In the genomic region with DNA sequence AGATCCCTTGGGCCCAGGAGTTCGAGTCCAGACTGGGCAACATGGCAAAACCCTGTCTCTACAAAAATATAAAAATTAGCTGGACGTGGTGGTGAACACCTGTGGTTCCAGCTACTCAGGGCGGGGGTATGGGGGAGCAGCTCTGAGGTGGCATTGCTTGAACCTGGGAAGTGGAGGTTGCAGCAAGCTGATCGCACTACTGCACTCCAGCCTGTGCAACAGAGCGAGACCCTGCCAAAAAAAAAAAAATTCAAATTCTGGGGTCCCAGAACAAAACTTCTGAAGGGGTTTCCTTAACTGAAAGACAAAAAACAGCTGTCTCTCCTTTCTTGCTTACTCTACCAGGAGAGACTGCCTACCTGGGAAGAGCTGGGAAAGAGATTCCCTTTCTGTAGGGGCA, we compare ENCODE assay signal across 12 cellular contexts. TPM values are rescaled to one million over a fixed set of nuclear protein-coding genes. Genes with fewer than 3 reads are reported as not detected.
DNase-seq lines count a peak whose midpoint lies in the region; ATAC-seq and TF ChIP-seq lines count a peak whose summit lies in the region.
"Had no signal": no experiment of that assay in that cellular context is flagged by ENCODE, and none has a peak within 500 bp of the region (broad histone marks: within the 10 kb centered on the region; RNA-seq: fewer than 3 reads in every experiment).

No MANE protein-coding gene starts in this region.

- intact Hi-C loops in activated CD4-positive, alpha-beta T cell treated with anti-CD3 and anti-CD28 coated beads for 36 hours (cut with DNase I, micrococcal nuclease) = no loop called here

- H3K27me3 ChIP-seq in ACC112 (ENCODE audit: insufficient read depth, low read length) (no peaks in the 10 kb centered on the region), OCI-LY1 (ENCODE audit: insufficient read depth, low read length) (no peaks in the 10 kb centered on the region), gastroesophageal sphincter (no peaks in the 10 kb centered on the region), trophoblast cell (ENCODE audit: insufficient read depth, low read length) (no peaks in the 10 kb centered on the region)
- H3K27me3 ChIP-seq in CD8-positive, alpha-beta memory T cell (ENCODE audit: insufficient read depth, low read length, poor library complexity, severe bottlenecking) = no peaks in the 10 kb centered on the region

- H3K4me1 ChIP-seq in ACC112 (ENCODE audit: control insufficient read depth, insufficient read depth, low read length, unreplicated experiment) (peaks cover 72% of the 10 kb centered on the region), OCI-LY1 (ENCODE audit: insufficient read depth, low read length, severe bottlenecking) (peaks cover 82% of the 10 kb centered on the region), gastroesophageal sphincter (peaks cover 0 to 72% (median 21%) of the 10 kb centered on the region in 3 donors), trophoblast cell (ENCODE audit: control insufficient read depth in 1 of 2, insufficient read depth in 2 of 2, low read length in 2 of 2) (peaks cover 3 to 12% of the 10 kb centered on the region in 2 experiments)
- no peaks in the 10 kb centered on the region for H3K4me1 ChIP-seq in CD8-positive, alpha-beta memory T cell (ENCODE audit: insufficient read depth, low read length)

- no peak for TF ChIP-seq POLR2A in gastroesophageal sphincter (IDR thresholded peaks at IDR 0.05)

- H3K4ac ChIP-seq in trophoblast cell (ENCODE audit: low read depth, low read length) = peak overlapping the region; percentile 27

- DNase-seq in trophoblast cell (no peak), dedifferentiated amniotic fluid mesenchymal stem cell (ENCODE audit: extremely low spot score) (no peak), GOT3 (lab: John Stamatoyannopoulos, UW) (no peak)
- DNase-seq in activated CD4-positive, alpha-beta T cell treated with anti-CD3 and anti-CD28 coated beads for 36 hours = no peak
- no peak for DNase-seq in CD8-positive, alpha-beta memory T cell
- DNase-seq: NCI-H1092 treated with DMSO at 0.1 percent for 48 hours, NCI-H2227 treated with DMSO at 0.1 percent for 48 hours had no signal

- H3K9me3 ChIP-seq in OCI-LY1 (ENCODE audit: low read length) (no peaks in the 10 kb centered on the region), gastroesophageal sphincter (no peaks in the 10 kb centered on the region), trophoblast cell (ENCODE audit: insufficient read depth, low read depth, low read length) (no peaks in the 10 kb centered on the region)
- no peaks in the 10 kb centered on the region for H3K9me3 ChIP-seq in CD8-positive, alpha-beta memory T cell (ENCODE audit: low read length)

- peaks cover 98% of the 10 kb centered on the region for H3K79me2 ChIP-seq in ACC112 (ENCODE audit: control insufficient read depth, insufficient read depth, low read length, unreplicated experiment)
- peaks cover 30% of the 10 kb centered on the region for H3K79me2 ChIP-seq in OCI-LY1 (ENCODE audit: insufficient read depth, low read length)
- H3K79me2 ChIP-seq in trophoblast cell (ENCODE audit: control insufficient read depth, insufficient read depth, low read length, poor library complexity) = no peaks in the 10 kb centered on the region

- no peak overlapping the region for H2BK12ac ChIP-seq in trophoblast cell (ENCODE audit: low read length)

- no peak overlapping the region for H4K8ac ChIP-seq in trophoblast cell (ENCODE audit: low read depth, low read length)

- no peak overlapping the region for H3K23ac ChIP-seq in trophoblast cell (ENCODE audit: low read length)

- no peaks in the 10 kb centered on the region for H3K9me2 ChIP-seq in OCI-LY1 (ENCODE audit: low read depth, low read length)

- no peak for TF ChIP-seq EP300 in gastroesophageal sphincter (IDR thresholded peaks at IDR 0.05)

- H3K27ac ChIP-seq in ACC112 (ENCODE audit: low read depth, low read length) (peak overlapping the region; percentile 99), OCI-LY1 (ENCODE audit: low read depth, low read length, poor library complexity, severe bottlenecking) (peak overlapping the region; percentile 96), gastroesophageal sphincter (peak overlapping the region in 3 of 4 donors; percentile 60 to 78 (median 65)), trophoblast cell (ENCODE audit: low read depth, low read length) (no peak overlapping the region)
- no peak overlapping the region for H3K27ac ChIP-seq in CD8-positive, alpha-beta memory T cell (ENCODE audit: low read depth, low read length)

- H3K27ac Mint-ChIP-seq in activated CD4-positive, alpha-beta T cell treated with anti-CD3 and anti-CD28 coated beads for 36 hours = no peak overlapping the region
- peak overlapping the region in 1 of 8 donors; percentile 60 for H3K27ac Mint-ChIP-seq in CD8-positive, alpha-beta memory T cell
- H3K27ac Mint-ChIP-seq: activated naive CD4-positive, alpha-beta T cell treated with anti-CD3 and anti-CD28 coated beads, Interleukin-2, amount 50 U/mL, for 72 hours had no signal

- H3K4me3 Mint-ChIP-seq in activated CD4-positive, alpha-beta T cell treated with anti-CD3 and anti-CD28 coated beads for 36 hours = no peak overlapping the region
- H3K4me3 Mint-ChIP-seq in CD8-positive, alpha-beta memory T cell = no peak overlapping the region
- H3K4me3 Mint-ChIP-seq: WTC11 had no signal

- no peaks in the 10 kb centered on the region for H3K36me3 Mint-ChIP-seq in activated CD4-positive, alpha-beta T cell treated with anti-CD3 and anti-CD28 coated beads for 36 hours (ENCODE audit: low read depth)
- H3K36me3 Mint-ChIP-seq in CD8-positive, alpha-beta memory T cell = peaks cover 0 to 2% (median 0%) of the 10 kb centered on the region in 3 donors
- H3K36me3 Mint-ChIP-seq: activated naive CD4-positive, alpha-beta T cell treated with anti-CD3 and anti-CD28 coated beads, Interleukin-2, amount 50 U/mL, for 72 hours; WTC11 had no signal

- no peaks in the 10 kb centered on the region for H3K27me3 Mint-ChIP-seq in activated CD4-positive, alpha-beta T cell treated with anti-CD3 and anti-CD28 coated beads for 36 hours
- H3K27me3 Mint-ChIP-seq in CD8-positive, alpha-beta memory T cell = no peaks in the 10 kb centered on the region

- no peak overlapping the region for H4K91ac ChIP-seq in trophoblast cell (ENCODE audit: low read depth, low read length)

- H3K4me1 Mint-ChIP-seq in activated CD4-positive, alpha-beta T cell treated with anti-CD3 and anti-CD28 coated beads for 36 hours = peaks cover 2% of the 10 kb centered on the region
- peaks cover 3 to 11% (median 4%) of the 10 kb centered on the region in 3 donors for H3K4me1 Mint-ChIP-seq in CD8-positive, alpha-beta memory T cell

- H2BK5ac ChIP-seq in trophoblast cell (ENCODE audit: low read depth, low read length, poor library complexity) = no peak overlapping the region

- H3K9ac ChIP-seq in OCI-LY1 (ENCODE audit: low read length) (peak overlapping the region; percentile 65; the same call in 1 of the 2 replicates), trophoblast cell (ENCODE audit: low read length) (no peak overlapping the region)

- no peaks in the 10 kb centered on the region for H4K20me1 ChIP-seq in OCI-LY1 (ENCODE audit: insufficient read depth, low read length)

- TF ChIP-seq CTCF in OCI-LY1 (IDR thresholded peaks at IDR 0.05; ENCODE audit: low read length) = no peak
- no peak for TF ChIP-seq CTCF in gastroesophageal sphincter (IDR thresholded peaks at IDR 0.05)

- no peak overlapping the region for H2AK5ac ChIP-seq in trophoblast cell (ENCODE audit: low read length)

- no peak overlapping the region for H2AFZ ChIP-seq in ACC112 (ENCODE audit: low read length, unreplicated experiment)
- no peak overlapping the region for H2AFZ ChIP-seq in OCI-LY1 (ENCODE audit: low read length)
- no peak overlapping the region for H2AFZ ChIP-seq in trophoblast cell (ENCODE audit: insufficient read depth, low read length, poor library complexity)

- H3K36me3 ChIP-seq in ACC112 (ENCODE audit: insufficient read depth, low read length) (no peaks in the 10 kb centered on the region), OCI-LY1 (ENCODE audit: insufficient read depth, low read length) (no peaks in the 10 kb centered on the region), gastroesophageal sphincter (no peaks in the 10 kb centered on the region), trophoblast cell (ENCODE audit: control insufficient read depth in 1 of 2, insufficient read depth in 2 of 2, low read length in 2 of 2) (no peaks in the 10 kb centered on the region)
- H3K36me3 ChIP-seq in CD8-positive, alpha-beta memory T cell (ENCODE audit: insufficient read depth, low read length) = no peaks in the 10 kb centered on the region

- H3K14ac ChIP-seq in trophoblast cell (ENCODE audit: low read length) = no peak overlapping the region

- no peaks in the 10 kb centered on the region for H3K9me3 Mint-ChIP-seq in activated CD4-positive, alpha-beta T cell treated with anti-CD3 and anti-CD28 coated beads for 36 hours (ENCODE audit: low read depth)
- no peaks in the 10 kb centered on the region for H3K9me3 Mint-ChIP-seq in CD8-positive, alpha-beta memory T cell
- H3K9me3 Mint-ChIP-seq: activated naive CD4-positive, alpha-beta T cell treated with anti-CD3 and anti-CD28 coated beads, Interleukin-2, amount 50 U/mL, for 72 hours; WTC11 had no signal

- no peak overlapping the region for H4K12ac ChIP-seq in trophoblast cell (ENCODE audit: low read depth, low read length)

- no peaks in the 10 kb centered on the region for H3F3A ChIP-seq in OCI-LY1 (ENCODE audit: insufficient read depth, low read length)

- H3K79me1 ChIP-seq in trophoblast cell (ENCODE audit: low read length) = peaks cover 5% of the 10 kb centered on the region

- no peak for ATAC-seq in gastroesophageal sphincter
- ATAC-seq in activated CD4-positive, alpha-beta T cell treated with anti-CD3 and anti-CD28 coated beads for 36 hours = no peak
- ATAC-seq: activated naive CD4-positive, alpha-beta T cell treated with anti-CD3 and anti-CD28 coated beads, Interleukin-2, amount 50 U/mL, for 72 hours had no signal

- CTCF ChIA-PET in activated CD4-positive, alpha-beta T cell treated with anti-CD3 and anti-CD28 coated beads for 36 hours (lab: Charles Lee) = no interaction called here
- CTCF ChIA-PET in CD8-positive, alpha-beta memory T cell (lab: Charles Lee) = interaction anchor here (1.2 kb wide), 2 partner anchors 10 to 137 kb away, joined by 3 to 4 read pairs; no protein-coding TSS in a partner anchor

- POLR2A ChIA-PET in activated CD4-positive, alpha-beta T cell treated with anti-CD3 and anti-CD28 coated beads for 36 hours (lab: Charles Lee) = no interaction called here
- POLR2A ChIA-PET in CD8-positive, alpha-beta memory T cell (lab: Charles Lee) = no interaction called here

- H3K4me2 ChIP-seq in OCI-LY1 (ENCODE audit: low read length) (peak overlapping the region; percentile 58), trophoblast cell (ENCODE audit: low read length) (no peak overlapping the region)

- WGBS in gastroesophageal sphincter (ENCODE audit: low coverage in 1 of 2), 2 donors = 83 to 87% methylated on average over 3 to 4 of the region's 5 CpGs
- WGBS in trophoblast cell (ENCODE audit: extremely low coverage, insufficient coverage, insufficient read length) = no CpG with 5 or more reads among the region's 5 CpGs

- no peak overlapping the region for H3K18ac ChIP-seq in trophoblast cell (ENCODE audit: low read length)

- H2BK120ac ChIP-seq in trophoblast cell (ENCODE audit: insufficient read depth, low read length, poor library complexity) = no peak overlapping the region

- H3K4me3 ChIP-seq in ACC112 (ENCODE audit: low read depth, low read length) = no peak overlapping the region; the same call in 1 of the 2 replicates
- peak overlapping the region; percentile 43 for H3K4me3 ChIP-seq in OCI-LY1 (ENCODE audit: low read depth, low read length, poor library complexity, severe bottlenecking)
- H3K4me3 ChIP-seq in gastroesophageal sphincter = no peak overlapping the region
- no peak overlapping the region for H3K4me3 ChIP-seq in trophoblast cell (ENCODE audit: low read depth, low read length)
- no peak overlapping the region for H3K4me3 ChIP-seq in CD8-positive, alpha-beta memory T cell (ENCODE audit: low read length)

RNA-seq across cellular contexts. Expression of a gene that starts 27.0 kb away (rescaled TPM):
- 10 to 100 TPM; 17.9 to 37.6 (median 20.6) TPM for total RNA-seq in gastroesophageal sphincter
- 16.5 and 17.5 TPM in 2 replicates for polyA plus RNA-seq in trophoblast cell (2013)
- total RNA-seq in activated CD4-positive, alpha-beta T cell treated with anti-CD3 and anti-CD28 coated beads for 36 hours = 1 to 10 TPM; 1.9 to 2.4 TPM
- total RNA-seq in CD8-positive, alpha-beta memory T cell = 1 to 10 TPM; 2.0 to 2.3 TPM
- polyA plus RNA-seq in CD8-positive, alpha-beta memory T cell = 1.5 TPM

Comparison
In these comparisons a context has a peak if more than half of its experiments do, and no peak if none do; other contexts are left out.
1. H3K27ac ChIP-seq: peak in ACC112 (single experiment), OCI-LY1 (single experiment) and gastroesophageal sphincter (3 of 4); none in trophoblast cell (single experiment) and CD8-positive, alpha-beta memory T cell (single experiment).
2. RNA of a gene that starts 27.0 kb away (total RNA-seq): 17.9 to 37.6 TPM in gastroesophageal sphincter; 1.9 to 2.4 TPM in activated CD4-positive, alpha-beta T cell treated with anti-CD3 and anti-CD28 coated beads for 36 hours and 2.0 to 2.3 TPM in CD8-positive, alpha-beta memory T cell; every median in the first group is over 4 times any median in the second.